Comparison of ENCODE assay signal across 21 cellular contexts in the genomic region with DNA sequence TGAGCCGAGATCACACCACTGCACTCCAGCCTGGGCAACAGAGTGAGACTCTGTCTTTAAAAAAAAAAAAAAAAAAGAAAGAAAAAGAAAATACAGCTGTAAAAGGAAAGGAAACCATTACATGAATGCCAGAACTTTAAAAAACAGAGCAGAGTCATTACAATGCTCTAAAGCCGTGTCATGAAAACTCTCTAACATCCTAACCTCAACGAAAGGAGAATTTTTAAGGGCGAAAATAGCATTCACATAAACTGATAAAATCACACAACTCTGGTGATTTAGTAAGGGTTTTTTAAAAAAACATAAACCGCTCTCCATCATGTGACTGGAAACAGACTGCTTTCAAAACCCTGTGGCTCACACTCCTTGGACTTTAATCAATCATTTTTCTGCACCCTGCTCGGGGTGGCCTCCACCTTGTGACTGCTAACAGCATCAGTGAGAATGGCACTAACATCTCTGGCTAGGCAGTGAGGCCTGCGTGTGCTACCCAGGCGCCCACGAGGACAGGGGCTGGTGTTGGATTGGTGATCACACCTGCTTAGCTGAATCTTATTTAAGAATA. TPM values are rescaled to one million over a fixed set of nuclear protein-coding genes. Genes with fewer than 3 reads are reported as not detected.
DNase-seq lines count a peak whose midpoint lies in the region; ATAC-seq and TF ChIP-seq lines count a peak whose summit lies in the region.
"Had no signal": no experiment of that assay in that cellular context is flagged by ENCODE, and none has a peak within 500 bp of the region (broad histone marks: within the 10 kb centered on the region; RNA-seq: fewer than 3 reads in every experiment).

No MANE protein-coding gene starts in this region.

- POLR2A ChIA-PET in CD4-positive, alpha-beta T cell (lab: Charles Lee), result interaction anchor here (1.0 to 1.3 kb wide), 3 partner anchors 8 to 23 kb away, joined by 3 to 4 read pairs (median 3); no protein-coding TSS in a partner anchor
- POLR2A ChIA-PET in CD8-positive, alpha-beta T cell (lab: Charles Lee), result interaction anchor here (0.7 kb wide), 1 partner anchor 23 kb away, joined by 3 read pairs; no protein-coding TSS in a partner anchor

- peaks cover 96% of the 10 kb centered on the region for H3K79me2 ChIP-seq in osteoblast (ENCODE audit: insufficient read depth, low read length)

- peak; percentile 35 for ATAC-seq in CD4-positive, alpha-beta T cell (ENCODE audit: poor library complexity)
- peak; percentile 46 for ATAC-seq in CD8-positive, alpha-beta T cell
- no peak for ATAC-seq in HG02571 (IDR thresholded peaks at IDR 0.05; ENCODE audit: unreplicated experiment)
- ATAC-seq: activated CD8-positive, alpha-beta memory T cell treated with anti-CD3 and anti-CD28 coated beads, Interleukin-2, amount 10 ng/mL, durations not matched to agents 7 days and 5 days; K562 had no signal

- peak overlapping the region; percentile 82 for H3K27ac Mint-ChIP-seq in CD4-positive, alpha-beta T cell
- peak overlapping the region; percentile 89 for H3K27ac Mint-ChIP-seq in CD8-positive, alpha-beta T cell
- peak overlapping the region; percentile 68 for H3K27ac Mint-ChIP-seq in activated naive CD8-positive, alpha-beta T cell treated with anti-CD3 and anti-CD28 coated beads for 36 hours
- H3K27ac Mint-ChIP-seq: activated CD8-positive, alpha-beta memory T cell treated with anti-CD3 and anti-CD28 coated beads, Interleukin-2, amount 10 ng/mL, durations not matched to agents 7 days and 5 days; endodermal cell; H9 had no signal

- H3K4me3 Mint-ChIP-seq in CD4-positive, alpha-beta T cell, result peak overlapping the region; percentile 68
- H3K4me3 Mint-ChIP-seq in CD8-positive, alpha-beta T cell, result peak overlapping the region; percentile 59
- H3K4me3 Mint-ChIP-seq in activated naive CD8-positive, alpha-beta T cell treated with anti-CD3 and anti-CD28 coated beads for 36 hours, result no peak overlapping the region
- H3K4me3 Mint-ChIP-seq: activated CD8-positive, alpha-beta memory T cell treated with anti-CD3 and anti-CD28 coated beads, Interleukin-2, amount 10 ng/mL, durations not matched to agents 7 days and 5 days; endodermal cell; H9 had no signal

- H3K9me3 Mint-ChIP-seq in CD4-positive, alpha-beta T cell, result no peaks in the 10 kb centered on the region
- H3K9me3 Mint-ChIP-seq in CD8-positive, alpha-beta T cell, result no peaks in the 10 kb centered on the region
- peaks cover 9% of the 10 kb centered on the region for H3K9me3 Mint-ChIP-seq in activated naive CD8-positive, alpha-beta T cell treated with anti-CD3 and anti-CD28 coated beads for 36 hours
- H3K9me3 Mint-ChIP-seq: endodermal cell, H9 had no signal

- peaks cover 81% of the 10 kb centered on the region for H3K4me1 Mint-ChIP-seq in CD4-positive, alpha-beta T cell (ENCODE audit: low read depth)
- peaks cover 90% of the 10 kb centered on the region for H3K4me1 Mint-ChIP-seq in CD8-positive, alpha-beta T cell (ENCODE audit: low read depth)
- peaks cover 69% of the 10 kb centered on the region for H3K4me1 Mint-ChIP-seq in activated naive CD8-positive, alpha-beta T cell treated with anti-CD3 and anti-CD28 coated beads for 36 hours
- H3K4me1 Mint-ChIP-seq: endodermal cell had no signal

- no peak overlapping the region for H3K4me3 ChIP-seq in CD8-positive, alpha-beta T cell (ENCODE audit: low read depth, low read length)
- H3K4me3 ChIP-seq in osteoblast (ENCODE audit: insufficient read depth, low read length), result no peak overlapping the region
- H3K4me3 ChIP-seq: K562, thoracic aorta had no signal

- no peak overlapping the region for H2AFZ ChIP-seq in osteoblast (ENCODE audit: low read length)

- no peak for DNase-seq in CD4-positive, alpha-beta T cell
- peak in 2 of 7 experiments; percentile 29 to 44 for DNase-seq in CD8-positive, alpha-beta T cell
- no peak for DNase-seq in activated naive CD8-positive, alpha-beta T cell treated with anti-CD3 and anti-CD28 coated beads for 36 hours
- DNase-seq in osteoblast (ENCODE audit: insufficient read length, low spot score, missing footprints), result no peak
- DNase-seq in iPS-NIHi7 (ENCODE audit: extremely low spot score), result no peak
- no peak for DNase-seq in dedifferentiated amniotic fluid mesenchymal stem cell (ENCODE audit: extremely low spot score)
- DNase-seq: activated CD8-positive, alpha-beta memory T cell treated with anti-CD3 and anti-CD28 coated beads, Interleukin-2, amount 10 ng/mL, durations not matched to agents 7 days and 5 days; amygdala; BE2C; caudate nucleus; endodermal cell; H9; islet precursor cell; mammary epithelial cell; NCI-H1930; NCI-H446; NK-92 treated with Interleukin-12 subunit alpha and Interleukin-12 subunit beta, amount 100 ng/mL, for 24 hours; retina had no signal

- H3K27me3 Mint-ChIP-seq in CD4-positive, alpha-beta T cell, result no peaks in the 10 kb centered on the region
- no peaks in the 10 kb centered on the region for H3K27me3 Mint-ChIP-seq in CD8-positive, alpha-beta T cell (ENCODE audit: low read depth)
- H3K27me3 Mint-ChIP-seq in activated naive CD8-positive, alpha-beta T cell treated with anti-CD3 and anti-CD28 coated beads for 36 hours, result no peaks in the 10 kb centered on the region
- H3K27me3 Mint-ChIP-seq: activated CD8-positive, alpha-beta memory T cell treated with anti-CD3 and anti-CD28 coated beads, Interleukin-2, amount 10 ng/mL, durations not matched to agents 7 days and 5 days had no signal

- H3K4me2 ChIP-seq in osteoblast (ENCODE audit: insufficient read depth, low read length), result peak overlapping the region; percentile 31

- no peak for TF ChIP-seq CTCF in CD4-positive, alpha-beta T cell (IDR thresholded peaks at IDR 0.05)
- TF ChIP-seq CTCF in CD8-positive, alpha-beta T cell (IDR thresholded peaks at IDR 0.05), result no peak
- TF ChIP-seq CTCF in osteoblast (IDR thresholded peaks at IDR 0.05; ENCODE audit: extremely low read depth, low read depth, low read length), result no peak

- H3K36me3 Mint-ChIP-seq in CD4-positive, alpha-beta T cell (ENCODE audit: low read depth), result peaks cover 38% of the 10 kb centered on the region
- peaks cover 32% of the 10 kb centered on the region for H3K36me3 Mint-ChIP-seq in CD8-positive, alpha-beta T cell
- peaks cover 63% of the 10 kb centered on the region for H3K36me3 Mint-ChIP-seq in activated naive CD8-positive, alpha-beta T cell treated with anti-CD3 and anti-CD28 coated beads for 36 hours

- CTCF ChIA-PET in CD4-positive, alpha-beta T cell (lab: Charles Lee), result no interaction called here
- CTCF ChIA-PET in CD8-positive, alpha-beta T cell (lab: Charles Lee), result interaction anchor here (0.9 kb wide), 1 partner anchor 12 kb away, joined by 3 read pairs; the partner anchor contains the start of gene DOCK10

- H3K9me3 ChIP-seq in CD4-positive, alpha-beta T cell (ENCODE audit: control insufficient read depth, low read length), result no peaks in the 10 kb centered on the region
- H3K9me3 ChIP-seq in CD8-positive, alpha-beta T cell (ENCODE audit: low read length), result no peaks in the 10 kb centered on the region
- H3K9me3 ChIP-seq in osteoblast (ENCODE audit: low read depth, low read length), result no peaks in the 10 kb centered on the region
- H3K9me3 ChIP-seq: BE2C, thoracic aorta had no signal

- intact Hi-C loops in CD4-positive, alpha-beta T cell (cut with DNase I, micrococcal nuclease), result no loop called here
- intact Hi-C loops in CD8-positive, alpha-beta T cell (cut with DNase I, micrococcal nuclease), result loop anchor here in 1 of 2 experiments (1.0 kb wide), 1 partner anchor 8 kb away; no protein-coding TSS in a partner anchor

- H4K20me1 ChIP-seq in osteoblast (ENCODE audit: insufficient read depth, low read length), result no peaks in the 10 kb centered on the region

- H3K36me3 ChIP-seq in CD8-positive, alpha-beta T cell (ENCODE audit: insufficient read depth, low read length), result no peaks in the 10 kb centered on the region
- peaks cover 10% of the 10 kb centered on the region for H3K36me3 ChIP-seq in osteoblast (ENCODE audit: insufficient read depth, low read length)
- H3K36me3 ChIP-seq: BE2C, thoracic aorta had no signal

- no peaks in the 10 kb centered on the region for H3K27me3 ChIP-seq in CD4-positive, alpha-beta T cell (ENCODE audit: control insufficient read depth, insufficient read depth, low read length)
- no peaks in the 10 kb centered on the region for H3K27me3 ChIP-seq in CD8-positive, alpha-beta T cell (ENCODE audit: insufficient read depth, low read length)
- no peaks in the 10 kb centered on the region for H3K27me3 ChIP-seq in osteoblast (ENCODE audit: insufficient read depth, low read length)
- H3K27me3 ChIP-seq: BE2C had no signal

- no peak overlapping the region for H3K27ac ChIP-seq in CD4-positive, alpha-beta T cell (ENCODE audit: low read depth, low read length)
- no peak overlapping the region for H3K27ac ChIP-seq in CD8-positive, alpha-beta T cell (ENCODE audit: low read depth, low read length)
- peak overlapping the region; percentile 45 for H3K27ac ChIP-seq in osteoblast (ENCODE audit: low read depth, low read length)
- H3K27ac ChIP-seq: thoracic aorta had no signal

- peaks cover 74% of the 10 kb centered on the region for H3K4me1 ChIP-seq in CD8-positive, alpha-beta T cell (ENCODE audit: insufficient read depth, low read length)
- H3K4me1 ChIP-seq in osteoblast (ENCODE audit: insufficient read depth, low read length), result peaks cover 35% of the 10 kb centered on the region
- H3K4me1 ChIP-seq: BE2C had no signal

RNA-seq across cellular contexts. Expression of gene DOCK10, which starts 12.1 kb away (rescaled TPM):
- total RNA-seq in CD4-positive, alpha-beta T cell, result 100 to 1,000 TPM; 184 to 209 TPM
- 100 to 1,000 TPM; 183 to 188 TPM for total RNA-seq in CD8-positive, alpha-beta T cell
- total RNA-seq in activated naive CD8-positive, alpha-beta T cell treated with anti-CD3 and anti-CD28 coated beads for 36 hours, result 100 to 1,000 TPM; 154 to 159 TPM
- total RNA-seq in osteoblast, result 33.3 and 38.3 TPM in 2 replicates
